15 cellular contexts compared by ENCODE assay signal in the genomic region with DNA sequence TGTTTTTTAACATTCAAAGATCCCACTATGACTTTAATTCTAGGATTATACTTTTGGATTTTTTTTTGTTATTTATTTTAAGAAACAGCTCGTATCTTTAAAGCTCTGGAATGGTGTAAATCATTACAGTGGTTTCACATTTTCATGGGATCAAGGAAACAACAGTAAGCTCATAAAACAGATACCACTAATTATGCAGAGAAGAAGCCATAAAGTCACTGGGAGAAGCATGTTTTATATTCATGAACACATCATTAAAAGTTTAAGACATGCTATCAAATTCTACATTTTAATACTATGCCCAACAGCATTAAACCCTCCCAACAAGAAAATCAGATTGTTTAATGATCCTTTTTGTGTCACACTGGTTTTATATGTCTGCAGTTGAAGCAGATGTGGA.
DNase-seq lines count a peak whose midpoint lies in the region; ATAC-seq, FAIRE-seq and TF ChIP-seq lines count a peak whose summit lies in the region.
"Had no signal": no experiment of that assay in that cellular context is flagged by ENCODE, and none has a peak within 500 bp of the region (broad histone marks: within the 10 kb centered on the region; RNA-seq: fewer than 3 reads in every experiment).

No MANE protein-coding gene starts in this region.

- H3K27ac ChIP-seq in ACC112 (ENCODE audit: low read depth, low read length) (no peak overlapping the region), sigmoid colon (peak overlapping the region in 3 of 4 donors; percentile 75 to 84 (median 77))
- H3K27ac ChIP-seq: BLaER1 had no signal

- TF ChIP-seq EP300 in sigmoid colon (IDR thresholded peaks at IDR 0.05), result no peak

- WGBS in sigmoid colon, 2 donors, result 6 to 38% methylated on average over 1 of the region's 1 CpG

- no peaks in the 10 kb centered on the region for H3K9me3 ChIP-seq in sigmoid colon
- H3K9me3 ChIP-seq: BLaER1, Caco-2 had no signal

- no peaks in the 10 kb centered on the region for H3K79me2 ChIP-seq in ACC112 (ENCODE audit: control insufficient read depth, insufficient read depth, low read length, unreplicated experiment)

- H3K36me3 ChIP-seq in ACC112 (ENCODE audit: insufficient read depth, low read length) (no peaks in the 10 kb centered on the region), sigmoid colon (no peaks in the 10 kb centered on the region)
- H3K36me3 ChIP-seq: BLaER1 had no signal

- DNase-seq in HEK293T (ENCODE audit: extremely low spot score) (no peak), sigmoid colon (no peak), HCEC 1CT (no peak)
- DNase-seq: Caco-2; CD8-positive, alpha-beta memory T cell; DND-41; GDM1 had no signal

- H3K27me3 ChIP-seq in ACC112 (ENCODE audit: insufficient read depth, low read length), result no peaks in the 10 kb centered on the region
- no peaks in the 10 kb centered on the region for H3K27me3 ChIP-seq in sigmoid colon
- H3K27me3 ChIP-seq: BLaER1 had no signal

- intact Hi-C loops in sigmoid colon (cut with DNase I), result no loop called here

- CTCF ChIA-PET in HEK293T (lab: Yijun Ruan, JAX), result interaction anchor here (1.4 kb wide), 1 partner anchor 381 kb away, joined by 5 read pairs; no protein-coding TSS in a partner anchor

- ATAC-seq in GM19397 (IDR thresholded peaks at IDR 0.05; ENCODE audit: unreplicated experiment), result no peak
- no peak for ATAC-seq in HG03520 (IDR thresholded peaks at IDR 0.05; ENCODE audit: unreplicated experiment)
- ATAC-seq: HCT116 had no signal

- TF ChIP-seq CTCF in sigmoid colon (IDR thresholded peaks at IDR 0.05), result no peak

- no peak for TF ChIP-seq POLR2A in sigmoid colon (IDR thresholded peaks at IDR 0.05)

- no peak overlapping the region for H3K4me3 ChIP-seq in ACC112 (ENCODE audit: low read depth, low read length)
- no peak overlapping the region for H3K4me3 ChIP-seq in sigmoid colon
- H3K4me3 ChIP-seq: BLaER1 had no signal

- POLR2A ChIA-PET in HEK293T (lab: Yijun Ruan, JAX), result no interaction called here

- H2AFZ ChIP-seq in ACC112 (ENCODE audit: low read length, unreplicated experiment), result peak overlapping the region; percentile 51

- FAIRE-seq in endometrium (lab: Jason Lieb, UNC), result peak; percentile 98
- FAIRE-seq: GM12892, GM19239 had no signal

- H3K4me1 ChIP-seq in ACC112 (ENCODE audit: control insufficient read depth, insufficient read depth, low read length, unreplicated experiment) (peaks cover 18% of the 10 kb centered on the region), sigmoid colon (peaks cover 0 to 53% (median 25%) of the 10 kb centered on the region in 4 donors)
- H3K4me1 ChIP-seq: Caco-2 had no signal

TF ChIP-seq in HEK293T, 16 proteins besides CTCF, POLR2A, EP300 and RAD21:
- TF ChIP-seq FOXK2 (IDR thresholded peaks at IDR 0.05) (no peak), ARNT (IDR thresholded peaks at IDR 0.05) (peak; percentile 40; the same call in 1 of the 2 replicates), CTBP1 (IDR thresholded peaks at IDR 0.05; ENCODE audit: borderline replicate concordance) (peak; percentile 81), ELF4 (IDR thresholded peaks at IDR 0.05) (no peak), ZNF384 (IDR thresholded peaks at IDR 0.05) (peak; percentile 16; the same call in 1 of the 2 replicates), TARDBP (IDR thresholded peaks at IDR 0.05) (no peak)
- TF ChIP-seq, protein P1, sequence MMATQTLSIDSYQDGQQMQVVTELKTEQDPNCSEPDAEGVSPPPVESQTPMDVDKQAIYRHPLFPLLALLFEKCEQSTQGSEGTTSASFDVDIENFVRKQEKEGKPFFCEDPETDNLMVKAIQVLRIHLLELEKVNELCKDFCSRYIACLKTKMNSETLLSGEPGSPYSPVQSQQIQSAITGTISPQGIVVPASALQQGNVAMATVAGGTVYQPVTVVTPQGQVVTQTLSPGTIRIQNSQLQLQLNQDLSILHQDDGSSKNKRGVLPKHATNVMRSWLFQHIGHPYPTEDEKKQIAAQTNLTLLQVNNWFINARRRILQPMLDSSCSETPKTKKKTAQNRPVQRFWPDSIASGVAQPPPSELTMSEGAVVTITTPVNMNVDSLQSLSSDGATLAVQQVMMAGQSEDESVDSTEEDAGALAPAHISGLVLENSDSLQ (IDR thresholded peaks at IDR 0.05), result peak; percentile 81
